Comparison of ENCODE assay signal across 9 cellular contexts in the genomic region with DNA sequence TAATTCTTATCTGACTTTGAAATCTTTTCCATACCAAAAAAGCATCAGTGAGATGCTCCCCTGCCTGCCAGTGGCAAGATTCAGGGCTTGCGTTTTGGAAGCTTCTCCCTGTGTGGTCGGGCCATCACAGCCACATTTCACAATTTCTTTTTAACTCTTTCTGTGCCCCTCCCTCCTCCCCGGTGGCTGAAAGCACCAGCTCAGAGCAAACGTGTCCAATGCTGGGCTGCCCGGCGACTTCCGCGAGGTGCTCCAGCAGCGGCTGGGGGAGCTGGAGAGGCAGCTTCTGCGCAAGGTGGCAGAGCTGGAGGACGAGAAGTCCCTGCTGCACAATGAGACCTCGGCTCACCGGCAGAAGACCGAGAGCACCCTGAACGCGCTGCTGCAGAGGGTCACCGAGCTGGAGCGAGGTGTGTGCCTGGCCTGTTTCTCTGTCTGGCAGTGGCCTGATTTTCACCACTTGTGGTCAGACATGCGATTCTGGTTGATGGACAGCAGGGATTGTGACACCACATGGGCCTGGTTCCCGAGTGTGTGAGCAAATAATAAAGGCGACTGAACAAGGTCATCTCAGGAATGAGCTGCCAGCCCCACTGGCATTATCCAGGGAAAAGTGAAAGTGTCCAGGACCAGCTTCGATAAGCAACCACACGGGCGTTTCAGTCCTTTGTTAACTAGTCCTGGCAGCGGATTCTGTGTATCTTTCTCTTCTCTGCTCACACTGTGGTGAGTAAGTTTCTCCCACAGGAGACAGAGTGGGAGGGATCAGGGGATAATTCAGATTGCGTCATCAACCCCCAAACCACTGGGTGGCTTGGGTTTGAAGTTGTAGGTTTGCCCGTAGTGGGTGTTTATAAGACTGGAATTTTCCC. TPM values are rescaled to one million over a fixed set of nuclear protein-coding genes. Genes with fewer than 3 reads are reported as not detected.
A peak's percentile ranks its signal among the peaks of the same experiment; 100 is the strongest.
DNase-seq lines count a peak whose midpoint lies in the region; TF ChIP-seq lines count a peak whose summit lies in the region.
"Had no signal": no experiment of that assay in that cellular context is flagged by ENCODE, and none has a peak within 500 bp of the region (broad histone marks: within the 10 kb centered on the region; RNA-seq: fewer than 3 reads in every experiment).

No MANE protein-coding gene starts in this region.

- DNase-seq in LNCaP clone FGC (ENCODE audit: low read depth) (peak; percentile 3), astrocyte of the cerebellum (ENCODE audit: low read depth) (peak; percentile 18), transverse colon (no peak), foreskin melanocyte (no peak), T-helper 1 cell (no peak)
- DNase-seq in activated T-cell treated with anti-CD3 and anti-CD28 coated beads, Interleukin-2, amount 50 U/mL, for 1 hour, result no peak
- DNase-seq: activated T-cell treated with anti-CD3 and anti-CD28 coated beads, Interleukin-2, amount 50 U/mL, for 4 hours had no signal

- H3K9me3 ChIP-seq in BLaER1 treated with 17β-estradiol and CSF1 and Interleukin-3, amounts not matched to agents 10 nM and 100 nM (replicated peaks in 1 of 11), result peaks cover 8 to 21% (median 20%) of the 10 kb centered on the region in 11 experiments; a peak in 19 of 22 replicates
- H3K9me3 ChIP-seq in mucosa of stomach (ENCODE audit: control insufficient read depth, low read length) (no peaks in the 10 kb centered on the region), transverse colon (no peaks in the 10 kb centered on the region)

- no peaks in the 10 kb centered on the region for H3K36me3 ChIP-seq in BLaER1 treated with 17β-estradiol and CSF1 and Interleukin-3, amounts not matched to agents 10 nM and 100 nM
- H3K36me3 ChIP-seq in mucosa of stomach (ENCODE audit: control insufficient read depth, insufficient read depth, low read length) (no peaks in the 10 kb centered on the region), transverse colon (no peaks in the 10 kb centered on the region)

- TF ChIP-seq POLR2A in transverse colon (IDR thresholded peaks at IDR 0.05), result no peak

- peak overlapping the region in 3 of 11 experiments; percentile 0 to 29 (median 21); a peak in 4 of 22 replicates for H3K9ac ChIP-seq in BLaER1 treated with 17β-estradiol and CSF1 and Interleukin-3, amounts not matched to agents 10 nM and 100 nM
- no peak overlapping the region for H3K9ac ChIP-seq in mucosa of stomach (ENCODE audit: low read length)

- peak; percentile 25; the same call in 1 of the 2 replicates for TF ChIP-seq CTCF in LNCaP clone FGC (IDR thresholded peaks at IDR 0.05; ENCODE audit: control insufficient read depth, extremely low read depth, insufficient read depth)
- TF ChIP-seq CTCF in astrocyte of the cerebellum (IDR thresholded peaks at IDR 0.05; ENCODE audit: low read depth, low read length, missing control alignments), result no peak
- no peak for TF ChIP-seq CTCF in transverse colon (IDR thresholded peaks at IDR 0.05)

- 0 to 21% methylated on average over 2 to 27 of the region's 27 CpGs for WGBS in transverse colon (ENCODE audit: low coverage in 1 of 2), 2 donors

- peak overlapping the region; percentile 48 to 90 (median 73) for H3K4me2 ChIP-seq in BLaER1 treated with 17β-estradiol and CSF1 and Interleukin-3, amounts not matched to agents 10 nM and 100 nM

- H3K4me1 ChIP-seq in BLaER1 treated with 17β-estradiol and CSF1 and Interleukin-3, amounts not matched to agents 10 nM and 100 nM, result peaks cover 21 to 35% (median 27%) of the 10 kb centered on the region in 10 experiments
- H3K4me1 ChIP-seq in mucosa of stomach (ENCODE audit: control insufficient read depth, insufficient read depth, low read length) (no peaks in the 10 kb centered on the region), transverse colon (peaks cover 0 to 22% (median 16%) of the 10 kb centered on the region in 4 donors)

- intact Hi-C loops in transverse colon (cut with DNase I; ENCODE audit: low total_unique reads), result no loop called here

- TF ChIP-seq EP300 in transverse colon (IDR thresholded peaks at IDR 0.05; ENCODE audit: low read depth), result no peak

- in situ Hi-C loops in astrocyte of the cerebellum (cut with HindIII; ENCODE audit: low sequenced_read_pairs), result no loop called here
- in situ Hi-C loops in transverse colon (cut with MboI; ENCODE audit: low pct_ligation_motif_present in 1 of 4, low pct_unique_long_range_greater_than_20kb in 1 of 4, low sequenced_read_pairs in 3 of 4), result no loop called here

- H3K27ac ChIP-seq in BLaER1 treated with 17β-estradiol and CSF1 and Interleukin-3, amounts not matched to agents 10 nM and 100 nM, result peak overlapping the region in 7 of 11 experiments; percentile 14 to 56 (median 17); a peak in 10 of 22 replicates
- H3K27ac ChIP-seq in transverse colon, result no peak overlapping the region

- H4K20me1 ChIP-seq in BLaER1 treated with 17β-estradiol and CSF1 and Interleukin-3, amounts not matched to agents 10 nM and 100 nM, result 0 out of 22 replicates have a peak, but pooled peaks cover 0 to 5% (median 0%) of the 10 kb centered on the region in 11 experiments

- H3K4me3 ChIP-seq in BLaER1 treated with 17β-estradiol and CSF1 and Interleukin-3, amounts not matched to agents 10 nM and 100 nM, result peak overlapping the region in 1 of 10 experiments; percentile 1; a peak in 2 of 20 replicates
- peak overlapping the region; percentile 28 for H3K4me3 ChIP-seq in LNCaP clone FGC (ENCODE audit: low read depth, low read length)
- peak overlapping the region; percentile 22 for H3K4me3 ChIP-seq in astrocyte of the cerebellum (ENCODE audit: low read depth, low read length)
- H3K4me3 ChIP-seq in mucosa of stomach (ENCODE audit: low read length), result peak overlapping the region; percentile 9
- H3K4me3 ChIP-seq in transverse colon, result peak overlapping the region in 1 of 4 donors; percentile 25

- H3K27me3 ChIP-seq in BLaER1 treated with 17β-estradiol and CSF1 and Interleukin-3, amounts not matched to agents 10 nM and 100 nM, result no peaks in the 10 kb centered on the region
- H3K27me3 ChIP-seq in mucosa of stomach (ENCODE audit: control insufficient read depth, insufficient read depth, low read length), result peaks cover 45% of the 10 kb centered on the region
- peaks cover 68% of the 10 kb centered on the region for H3K27me3 ChIP-seq in transverse colon

RNA-seq across cellular contexts. Expression of a gene that starts 2.6 kb away (rescaled TPM):
- 10 to 100 TPM in 1 of 4 donors, 1 to 10 TPM in 3; 3.4 to 11.5 (median 6.3) TPM for total RNA-seq in transverse colon

Comparison
In these comparisons a context has a peak if more than half of its experiments do, and no peak if none do; other contexts are left out.
1. H3K27ac ChIP-seq: peak in BLaER1 treated with 17β-estradiol and CSF1 and Interleukin-3, amounts not matched to agents 10 nM and 100 nM (7 of 11); none in transverse colon (0 of 4).
2. DNase-seq: peak in LNCaP clone FGC (single experiment) and astrocyte of the cerebellum (single experiment); none in transverse colon (single experiment), activated T-cell treated with anti-CD3 and anti-CD28 coated beads, Interleukin-2, amount 50 U/mL, for 1 hour (single experiment), foreskin melanocyte (single experiment) and T-helper 1 cell (0 of 5).